ENCODE assay signal across 12 cellular contexts in genomic region chr7:41816111-41816510, GRCh38.
A peak's percentile ranks its signal among the peaks of the same experiment; 100 is the strongest.
DNase-seq lines count a peak whose midpoint lies in the region; ATAC-seq, FAIRE-seq and TF ChIP-seq lines count a peak whose summit lies in the region.
"Had no signal": no experiment of that assay in that cellular context is flagged by ENCODE, and none has a peak within 500 bp of the region (broad histone marks: within the 10 kb centered on the region; RNA-seq: fewer than 3 reads in every experiment).

No MANE protein-coding gene starts in this region.

- no peak for TF ChIP-seq POLR2A in testis (IDR thresholded peaks at IDR 0.05)

- WGBS in testis, 2 donors = 67 to 87% methylated on average over 4 of the region's 4 CpGs

- no peaks in the 10 kb centered on the region for H3K36me3 Mint-ChIP-seq in activated CD4-positive, alpha-beta memory T cell treated with anti-CD3 and anti-CD28 coated beads, Interleukin-2, amount 10 ng/mL, durations not matched to agents 7 days and 5 days (ENCODE audit: low read depth)

- H3K27ac ChIP-seq in testis = no peak overlapping the region
- H3K27ac ChIP-seq: KMS-11 had no signal

- peak; percentile 82 to 83 for DNase-seq in AML-193 (lab: John Stamatoyannopoulos, UW)
- DNase-seq in GM19239 (ENCODE audit: insufficient read length, low spot score) = no peak
- peak; percentile 57 for DNase-seq in activated CD4-positive, alpha-beta memory T cell treated with anti-CD3 and anti-CD28 coated beads, Interleukin-2, amount 10 ng/mL, durations not matched to agents 7 days and 5 days
- DNase-seq in testis = no peak
- DNase-seq in ureter (ENCODE audit: low spot score) = no peak
- no peak for DNase-seq in urothelium cell line (ENCODE audit: low spot score)
- DNase-seq in SHP77 (lab: John Stamatoyannopoulos, UW) = no peak
- DNase-seq: COR-L47; effector memory CD4-positive, alpha-beta T cell had no signal

- peaks cover 5% of the 10 kb centered on the region for H3K9me3 Mint-ChIP-seq in activated CD4-positive, alpha-beta memory T cell treated with anti-CD3 and anti-CD28 coated beads, Interleukin-2, amount 10 ng/mL, durations not matched to agents 7 days and 5 days

- peak overlapping the region; percentile 52 for H3K27ac Mint-ChIP-seq in activated CD4-positive, alpha-beta memory T cell treated with anti-CD3 and anti-CD28 coated beads, Interleukin-2, amount 10 ng/mL, durations not matched to agents 7 days and 5 days

- TF ChIP-seq CTCF in testis (IDR thresholded peaks at IDR 0.05) = no peak

- H3K27me3 ChIP-seq in testis = no peaks in the 10 kb centered on the region

- H3K4me1 ChIP-seq in testis = no peaks in the 10 kb centered on the region

- POLR2A ChIA-PET in activated CD4-positive, alpha-beta memory T cell treated with anti-CD3 and anti-CD28 coated beads, Interleukin-2, amount 10 ng/mL, durations not matched to agents 7 days and 5 days (lab: Charles Lee) = no interaction called here

- CTCF ChIA-PET in activated CD4-positive, alpha-beta memory T cell treated with anti-CD3 and anti-CD28 coated beads, Interleukin-2, amount 10 ng/mL, durations not matched to agents 7 days and 5 days (lab: Charles Lee) = no interaction called here

- H3K4me3 Mint-ChIP-seq in activated CD4-positive, alpha-beta memory T cell treated with anti-CD3 and anti-CD28 coated beads, Interleukin-2, amount 10 ng/mL, durations not matched to agents 7 days and 5 days = no peak overlapping the region

- no peaks in the 10 kb centered on the region for H3K36me3 ChIP-seq in testis (ENCODE audit: low read depth, missing control alignments)

- peaks cover 32% of the 10 kb centered on the region for H3K4me1 Mint-ChIP-seq in activated CD4-positive, alpha-beta memory T cell treated with anti-CD3 and anti-CD28 coated beads, Interleukin-2, amount 10 ng/mL, durations not matched to agents 7 days and 5 days

- peaks cover 9% of the 10 kb centered on the region for H3K27me3 Mint-ChIP-seq in activated CD4-positive, alpha-beta memory T cell treated with anti-CD3 and anti-CD28 coated beads, Interleukin-2, amount 10 ng/mL, durations not matched to agents 7 days and 5 days

- peak; percentile 49 for ATAC-seq in HG03378 (IDR thresholded peaks at IDR 0.05; ENCODE audit: unreplicated experiment)
- ATAC-seq: Right ventricle myocardium inferior had no signal

- intact Hi-C loops in testis (cut with DNase I; ENCODE audit: low total_unique reads) = no loop called here

- peak; percentile 83 for FAIRE-seq in GM19239 (lab: Jason Lieb, UNC)
- FAIRE-seq in urothelium cell line (lab: Jason Lieb, UNC) = no peak

- H3K4me3 ChIP-seq in testis = no peak overlapping the region

- no peaks in the 10 kb centered on the region for H3K9me3 ChIP-seq in testis

Comparison
In these comparisons a context has a peak if more than half of its experiments do, and no peak if none do; other contexts are left out.
1. DNase-seq: peak in AML-193 (2 of 2) and activated CD4-positive, alpha-beta memory T cell treated with anti-CD3 and anti-CD28 coated beads, Interleukin-2, amount 10 ng/mL, durations not matched to agents 7 days and 5 days (single experiment); none in GM19239 (single experiment), testis (single experiment), ureter (single experiment), urothelium cell line (single experiment) and SHP77 (0 of 2).